Comparison of ENCODE assay signal across 19 cellular contexts in genomic region chr2:3466966-3467365, GRCh38.
"Had no signal": no experiment of that assay in that cellular context is flagged by ENCODE, and none has a peak within 500 bp of the region (broad histone marks: within the 10 kb centered on the region; RNA-seq: fewer than 3 reads in every experiment).

No MANE protein-coding gene starts in this region.

- H3K9me3 Mint-ChIP-seq: activated B cell treated with CpG ODN at 0.5 μM for 24 hours; activated CD8-positive, alpha-beta T cell treated with anti-CD3 and anti-CD28 coated beads for 36 hours; activated T-cell treated with anti-CD3 and anti-CD28 coated beads, Interleukin-2, amount 50 U/mL, for 4 hours; central memory CD8-positive, alpha-beta T cell; dendritic cell treated with granulocyte-macrophage colony-stimulating factor and Interleukin-4, amounts not matched to agents 40 ng/mL and 50 ng/mL, for 4 days; naive thymus-derived CD8-positive, alpha-beta T cell; stimulated activated naive CD8-positive, alpha-beta T cell treated with anti-CD3 and anti-CD28 coated beads, Interleukin-15, Interleukin-2, amounts not matched to agents 100 ng/mL and 50 ng/mL, for 24 hours had no signal

- H3K27ac ChIP-seq: foreskin keratinocyte had no signal

- ATAC-seq: activated CD8-positive, alpha-beta T cell treated with anti-CD3 and anti-CD28 coated beads for 36 hours; activated T-cell treated with anti-CD3 and anti-CD28 coated beads, Interleukin-2, amount 50 U/mL, for 4 hours; foreskin keratinocyte; mucosa of descending colon; naive thymus-derived CD8-positive, alpha-beta T cell had no signal

- H3K27ac Mint-ChIP-seq: activated B cell treated with CpG ODN at 0.5 μM for 24 hours; activated CD8-positive, alpha-beta T cell treated with anti-CD3 and anti-CD28 coated beads for 36 hours; dendritic cell treated with granulocyte-macrophage colony-stimulating factor and Interleukin-4, amounts not matched to agents 40 ng/mL and 50 ng/mL, for 4 days; naive thymus-derived CD8-positive, alpha-beta T cell; stimulated activated naive CD8-positive, alpha-beta T cell treated with anti-CD3 and anti-CD28 coated beads, Interleukin-15, Interleukin-2, amounts not matched to agents 100 ng/mL and 50 ng/mL, for 24 hours had no signal

- H3K9me3 ChIP-seq: adrenal gland, mucosa of descending colon, suprapubic skin, upper lobe of left lung had no signal

- H3K27me3 Mint-ChIP-seq: activated B cell treated with CpG ODN at 0.5 μM for 24 hours; activated CD8-positive, alpha-beta T cell treated with anti-CD3 and anti-CD28 coated beads for 36 hours; central memory CD8-positive, alpha-beta T cell; dendritic cell treated with granulocyte-macrophage colony-stimulating factor and Interleukin-4, amounts not matched to agents 40 ng/mL and 50 ng/mL, for 4 days; naive thymus-derived CD8-positive, alpha-beta T cell; stimulated activated naive CD8-positive, alpha-beta T cell treated with anti-CD3 and anti-CD28 coated beads, Interleukin-15, Interleukin-2, amounts not matched to agents 100 ng/mL and 50 ng/mL, for 24 hours had no signal

- H3K4me3 Mint-ChIP-seq: activated B cell treated with CpG ODN at 0.5 μM for 24 hours; activated CD8-positive, alpha-beta T cell treated with anti-CD3 and anti-CD28 coated beads for 36 hours; activated T-cell treated with anti-CD3 and anti-CD28 coated beads, Interleukin-2, amount 50 U/mL, for 4 hours; central memory CD8-positive, alpha-beta T cell; dendritic cell treated with granulocyte-macrophage colony-stimulating factor and Interleukin-4, amounts not matched to agents 40 ng/mL and 50 ng/mL, for 4 days; naive thymus-derived CD8-positive, alpha-beta T cell; stimulated activated naive CD8-positive, alpha-beta T cell treated with anti-CD3 and anti-CD28 coated beads, Interleukin-15, Interleukin-2, amounts not matched to agents 100 ng/mL and 50 ng/mL, for 24 hours had no signal

- H3K4me3 ChIP-seq: adrenal gland, lung, mucosa of descending colon, suprapubic skin, upper lobe of left lung had no signal

- DNase-seq: activated B cell treated with CpG ODN at 0.5 μM for 24 hours; activated CD4-positive, alpha-beta T cell treated with anti-CD3 and anti-CD28 coated beads for 48 hours; activated CD8-positive, alpha-beta T cell treated with anti-CD3 and anti-CD28 coated beads for 36 hours; activated effector memory CD4-positive, alpha-beta T cell treated with Interleukin-2 at 50 U/mL for 16 hours; activated naive CD4-positive, alpha-beta T cell treated with anti-CD3 and anti-CD28 coated beads, Interleukin-2, amount 50 U/mL, for 16 hours; activated T-cell treated with anti-CD3 and anti-CD28 coated beads, Interleukin-2, amount 50 U/mL, for 4 hours; adrenal gland; effector memory CD4-positive, alpha-beta T cell; foreskin keratinocyte; retina; small intestine; upper lobe of left lung had no signal

- H3K4me1 ChIP-seq: foreskin keratinocyte had no signal

- H3K27me3 ChIP-seq: adrenal gland, foreskin keratinocyte, suprapubic skin, upper lobe of left lung had no signal
